ENCODE assay signal across 12 cellular contexts in the genomic region with DNA sequence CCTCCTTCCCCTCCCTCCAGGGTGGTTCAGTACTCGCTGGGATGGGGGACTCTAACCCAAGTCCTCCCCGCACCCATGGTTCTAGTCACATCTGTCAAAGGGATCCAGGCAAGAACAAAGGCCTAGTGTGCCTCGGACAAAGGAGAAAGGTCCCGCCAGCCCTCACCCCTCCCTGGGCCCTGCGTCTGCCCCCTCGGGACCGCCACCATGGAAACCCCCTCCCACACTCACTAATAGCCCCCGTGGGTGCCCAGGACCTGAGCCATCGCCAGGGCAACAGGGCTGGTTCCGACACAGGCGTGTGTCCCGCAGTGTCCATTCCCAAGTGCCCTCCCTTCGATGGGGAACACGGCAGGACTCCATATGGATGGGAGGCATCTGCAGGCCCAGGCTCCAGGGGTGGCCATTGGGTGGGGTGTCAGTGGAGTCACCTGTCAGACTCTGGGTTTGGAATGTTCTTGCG. TPM values are rescaled to one million over a fixed set of nuclear protein-coding genes. Genes with fewer than 3 reads are reported as not detected.
DNase-seq lines count a peak whose midpoint lies in the region; ATAC-seq and TF ChIP-seq lines count a peak whose summit lies in the region.
"Had no signal": no experiment of that assay in that cellular context is flagged by ENCODE, and none has a peak within 500 bp of the region (broad histone marks: within the 10 kb centered on the region; RNA-seq: fewer than 3 reads in every experiment).

No MANE protein-coding gene starts in this region.

- TF ChIP-seq CTCF in GM10248 (IDR thresholded peaks at IDR 0.05; ENCODE audit: control extremely low read depth, extremely low read depth, low read depth, missing control alignments): no peak

- peaks cover 86% of the 10 kb centered on the region for H3K4me1 Mint-ChIP-seq in activated naive CD4-positive, alpha-beta T cell treated with anti-CD3 and anti-CD28 coated beads, Interleukin-2, amount 10 ng/mL, durations not matched to agents 7 days and 5 days

- peak overlapping the region; percentile 83 for H3K4me3 Mint-ChIP-seq in activated naive CD4-positive, alpha-beta T cell treated with anti-CD3 and anti-CD28 coated beads, Interleukin-2, amount 10 ng/mL, durations not matched to agents 7 days and 5 days

- peak overlapping the region; percentile 95 for H3K27ac Mint-ChIP-seq in activated naive CD4-positive, alpha-beta T cell treated with anti-CD3 and anti-CD28 coated beads, Interleukin-2, amount 10 ng/mL, durations not matched to agents 7 days and 5 days
- H3K27ac Mint-ChIP-seq in activated naive CD4-positive, alpha-beta T cell treated with anti-CD3 and anti-CD28 coated beads, Interleukin-2, amount 50 U/mL, for 72 hours: peak overlapping the region; percentile 44 to 85

- POLR2A ChIA-PET in GM10248 (lab: Yijun Ruan, JAX): no interaction called here

- H3K27me3 Mint-ChIP-seq in activated naive CD4-positive, alpha-beta T cell treated with anti-CD3 and anti-CD28 coated beads, Interleukin-2, amount 10 ng/mL, durations not matched to agents 7 days and 5 days: peaks cover 22% of the 10 kb centered on the region

- CTCF ChIA-PET in activated naive CD4-positive, alpha-beta T cell treated with anti-CD3 and anti-CD28 coated beads, Interleukin-2, amount 10 ng/mL, durations not matched to agents 7 days and 5 days (lab: Charles Lee): no interaction called here
- CTCF ChIA-PET in GM10248 (lab: Yijun Ruan, JAX): interaction anchor here (1.5 kb wide), 1 partner anchor 8 kb away, joined by 8 read pairs; a partner anchor contains a TSS

- no peak for ATAC-seq in activated naive CD4-positive, alpha-beta T cell treated with anti-CD3 and anti-CD28 coated beads, Interleukin-2, amount 50 U/mL, for 72 hours
- ATAC-seq: Panc1 had no signal

- no peaks in the 10 kb centered on the region for H3K9me3 Mint-ChIP-seq in activated naive CD4-positive, alpha-beta T cell treated with anti-CD3 and anti-CD28 coated beads, Interleukin-2, amount 10 ng/mL, durations not matched to agents 7 days and 5 days
- H3K9me3 Mint-ChIP-seq in activated naive CD4-positive, alpha-beta T cell treated with anti-CD3 and anti-CD28 coated beads, Interleukin-2, amount 50 U/mL, for 72 hours: no peaks in the 10 kb centered on the region

- H3K36me3 Mint-ChIP-seq in activated naive CD4-positive, alpha-beta T cell treated with anti-CD3 and anti-CD28 coated beads, Interleukin-2, amount 10 ng/mL, durations not matched to agents 7 days and 5 days: peaks cover 53% of the 10 kb centered on the region
- peaks cover 10 to 27% of the 10 kb centered on the region in 2 donors for H3K36me3 Mint-ChIP-seq in activated naive CD4-positive, alpha-beta T cell treated with anti-CD3 and anti-CD28 coated beads, Interleukin-2, amount 50 U/mL, for 72 hours

- DNase-seq in activated naive CD4-positive, alpha-beta T cell treated with anti-CD3 and anti-CD28 coated beads, Interleukin-2, amount 10 ng/mL, durations not matched to agents 7 days and 5 days: no peak
- DNase-seq in activated naive CD4-positive, alpha-beta T cell (lab: John Stamatoyannopoulos, UW): no peak
- DNase-seq in activated naive CD4-positive, alpha-beta T cell treated with anti-CD3 and anti-CD28 coated beads, Interleukin-2, amount 50 U/mL, for 72 hours (ENCODE audit: low spot score in 2 of 2): no peak
- DNase-seq in midbrain (lab: John Stamatoyannopoulos, UW) (peak; percentile 82), HCEC 1CT (no peak), SW480 (ENCODE audit: low spot score) (no peak), GM10248 (ENCODE audit: extremely low spot score) (no peak)
- DNase-seq in NK-92 treated with Interleukin-12 subunit alpha and Interleukin-12 subunit beta, amount 100 ng/mL, for 24 hours (lab: John Stamatoyannopoulos, UW): no peak
- DNase-seq: MG63, NCI-H2171 had no signal

RNA-seq across cellular contexts. Expression of a gene that starts 5.1 kb away (rescaled TPM):
- total RNA-seq in activated naive CD4-positive, alpha-beta T cell treated with anti-CD3 and anti-CD28 coated beads, Interleukin-2, amount 50 U/mL, for 72 hours: 1 to 10 TPM; 1.4 to 4.5 TPM

RNA-seq across cellular contexts. Expression of a gene that starts 6.5 kb away (rescaled TPM):
- total RNA-seq in activated naive CD4-positive, alpha-beta T cell treated with anti-CD3 and anti-CD28 coated beads, Interleukin-2, amount 50 U/mL, for 72 hours: 100 to 1,000 TPM; 135 to 155 TPM
- total RNA-seq: fibroblast of lung had no signal

RNA-seq across cellular contexts. Expression of a gene that starts 8.7 kb away (rescaled TPM):
- 100 to 1,000 TPM; 238 to 253 TPM for total RNA-seq in activated naive CD4-positive, alpha-beta T cell treated with anti-CD3 and anti-CD28 coated beads, Interleukin-2, amount 50 U/mL, for 72 hours

RNA-seq across cellular contexts. Expression of a gene that starts 17.9 kb away (rescaled TPM):
- total RNA-seq in activated naive CD4-positive, alpha-beta T cell treated with anti-CD3 and anti-CD28 coated beads, Interleukin-2, amount 50 U/mL, for 72 hours: 10 to 100 TPM; 64.3 to 68.8 TPM

RNA-seq across cellular contexts. Expression of a gene that starts 18.6 kb away (rescaled TPM):
- total RNA-seq in activated naive CD4-positive, alpha-beta T cell treated with anti-CD3 and anti-CD28 coated beads, Interleukin-2, amount 50 U/mL, for 72 hours: 10 to 100 TPM; 35.6 to 53.7 TPM
